In the genomic region with DNA sequence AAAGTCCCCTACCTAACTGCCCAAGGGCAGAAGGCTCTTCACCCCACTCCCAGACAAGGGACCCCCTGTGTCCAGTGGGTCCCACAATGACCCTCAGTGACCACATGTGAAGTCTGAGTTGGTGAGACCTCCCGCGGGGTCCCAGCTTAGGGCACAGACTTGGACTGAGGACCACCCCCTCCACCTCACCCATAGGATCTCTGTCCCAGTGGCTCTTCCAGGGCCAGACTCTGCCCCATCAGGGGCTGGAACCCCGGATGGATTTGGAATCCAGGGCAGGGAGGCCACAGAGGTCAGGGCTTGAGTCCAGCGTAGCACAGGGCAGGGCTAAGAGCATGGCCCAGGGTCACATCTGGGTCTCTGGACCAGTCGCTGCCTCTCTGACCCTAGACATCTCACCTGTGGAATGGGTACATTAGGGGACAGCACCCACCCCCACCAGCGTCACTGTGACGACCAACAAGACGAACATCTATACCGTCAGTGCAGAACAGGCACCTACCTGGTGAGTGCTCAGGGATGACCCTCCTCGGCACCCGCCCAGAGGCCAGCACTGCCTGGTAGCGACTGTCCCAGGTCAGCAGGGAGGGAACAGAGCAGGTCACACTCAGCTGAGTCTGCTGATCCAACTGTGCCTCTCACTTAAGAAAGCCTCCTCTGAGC, we compare ENCODE assay signal across 1 cellular context.
TF ChIP-seq lines count a peak whose summit lies in the region.

No MANE protein-coding gene starts in this region.

TF ChIP-seq in IMR-90, 13 proteins besides CTCF, POLR2A, EP300 and RAD21 (continued from another document):
- TF ChIP-seq, protein P1, sequence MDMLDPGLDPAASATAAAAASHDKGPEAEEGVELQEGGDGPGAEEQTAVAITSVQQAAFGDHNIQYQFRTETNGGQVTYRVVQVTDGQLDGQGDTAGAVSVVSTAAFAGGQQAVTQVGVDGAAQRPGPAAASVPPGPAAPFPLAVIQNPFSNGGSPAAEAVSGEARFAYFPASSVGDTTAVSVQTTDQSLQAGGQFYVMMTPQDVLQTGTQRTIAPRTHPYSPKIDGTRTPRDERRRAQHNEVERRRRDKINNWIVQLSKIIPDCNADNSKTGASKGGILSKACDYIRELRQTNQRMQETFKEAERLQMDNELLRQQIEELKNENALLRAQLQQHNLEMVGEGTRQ (IDR thresholded peaks at IDR 0.05; ENCODE audit: low read depth, low read length) = no peak
- TF ChIP-seq CHD1 (IDR thresholded peaks at IDR 0.05; ENCODE audit: low read depth, low read length) (no peak), CEBPB (IDR thresholded peaks at IDR 0.05; ENCODE audit: low read depth, low read length) (no peak), FOS (IDR thresholded peaks at IDR 0.05; ENCODE audit: low read depth, low read length) (no peak), RCOR1 (IDR thresholded peaks at IDR 0.05; ENCODE audit: insufficient replicate concordance, low read length) (no peak), NFE2L2 (IDR thresholded peaks at IDR 0.05; ENCODE audit: low read depth, low read length) (no peak), MAFK (IDR thresholded peaks at IDR 0.05; ENCODE audit: low read depth, low read length) (no peak)
